ENCODE assay signal across 1 cellular context in genomic region chr10:74151057-74151878, GRCh38.
TF ChIP-seq lines count a peak whose summit lies in the region.

TSS of gene ADK (plus strand) at chr10:74151221. CDS start at chr10:74151279, 58 bp downstream.

TF ChIP-seq in K562, 482 proteins besides CTCF, POLR2A, EP300 and RAD21 (continued from another document and continues in another):
- TF ChIP-seq UBTF (IDR thresholded peaks at IDR 0.05; ENCODE audit: borderline replicate concordance in 1 of 2, low read depth in 2 of 2, low read length in 2 of 2) (peak; percentile 42 to 83; a peak in 1 of 4 replicates), MYBL2 (IDR thresholded peaks at IDR 0.05; ENCODE audit: low read depth) (no peak), MYBL2 (CRISPR knock-in tag; IDR thresholded peaks at IDR 0.05; ENCODE audit: borderline replicate concordance) (no peak), ARID3B (CRISPR knock-in tag; IDR thresholded peaks at IDR 0.05; ENCODE audit: borderline replicate concordance) (no peak), POLR3G (IDR thresholded peaks at IDR 0.05; ENCODE audit: extremely low read depth, insufficient read length, insufficient replicate concordance) (no peak), RFX1 (IDR thresholded peaks at IDR 0.05) (no peak), ARID4B (CRISPR knock-in tag; IDR thresholded peaks at IDR 0.05) (peak; percentile 96), HNRNPH1 (optimal IDR thresholded peaks at IDR 0.05; ENCODE audit: low read depth, low read length) (no peak), PHF20 (IDR thresholded peaks at IDR 0.05; ENCODE audit: partially characterized antibody) (peak; percentile 65), DNMT1 (IDR thresholded peaks at IDR 0.05) (no peak), KAT2B (IDR thresholded peaks at IDR 0.05; ENCODE audit: low read depth, low read length) (no peak), RFX7 (CRISPR knock-in tag; IDR thresholded peaks at IDR 0.05) (no peak), ZNF586 (CRISPR knock-in tag; conservative IDR thresholded peaks at IDR 0.05) (no peak), ZNF277 (CRISPR knock-in tag; IDR thresholded peaks at IDR 0.05; ENCODE audit: borderline replicate concordance) (no peak), AFF1 (IDR thresholded peaks at IDR 0.05; ENCODE audit: low read depth in 1 of 2, partially characterized antibody in 2 of 2) (no peak), ZNF143 (CRISPR knock-in tag; IDR thresholded peaks at IDR 0.05) (peak; percentile 35; the same call in 1 of the 2 replicates), ZNF224 (CRISPR knock-in tag; IDR thresholded peaks at IDR 0.05) (peak; percentile 81; the same call in 1 of the 2 replicates), ZFP1 (CRISPR knock-in tag; IDR thresholded peaks at IDR 0.05) (no peak), JUNB (CRISPR knock-in tag; conservative IDR thresholded peaks at IDR 0.05) (no peak), CBFB (CRISPR knock-in tag; IDR thresholded peaks at IDR 0.05) (peak; percentile 88), ZNF395 (CRISPR knock-in tag; IDR thresholded peaks at IDR 0.05) (no peak), YBX1 (IDR thresholded peaks at IDR 0.05) (no peak), ZNF274 (IDR thresholded peaks at IDR 0.05; ENCODE audit: borderline replicate concordance, low read depth, low read length) (0 out of 2 replicates have a peak, but pooled peaks have one; percentile 25), CHAMP1 (IDR thresholded peaks at IDR 0.05) (no peak), STAT6 (CRISPR knock-in tag; IDR thresholded peaks at IDR 0.05) (peak; percentile 64; the same call in 1 of the 2 replicates), ZNF449 (CRISPR knock-in tag; IDR thresholded peaks at IDR 0.05) (no peak), MAFG (tag; conservative IDR thresholded peaks at IDR 0.05) (no peak), CEBPG (CRISPR knock-in tag; IDR thresholded peaks at IDR 0.05) (no peak; the same call in 1 of the 2 replicates), CEBPG (tag; conservative IDR thresholded peaks at IDR 0.05 in 1 of 2, IDR thresholded peaks at IDR 0.05 in 1 of 2) (no peak), TSC22D4 (tag; IDR thresholded peaks at IDR 0.05) (no peak), ZNF584 (CRISPR knock-in tag; IDR thresholded peaks at IDR 0.05; ENCODE audit: low read depth) (no peak)
